10 cellular contexts compared by ENCODE assay signal in genomic region chr20:62476074-62476838, GRCh38. TPM values are rescaled to one million over a fixed set of nuclear protein-coding genes. Genes with fewer than 3 reads are reported as not detected.
DNase-seq lines count a peak whose midpoint lies in the region; ATAC-seq and TF ChIP-seq lines count a peak whose summit lies in the region.
"Had no signal": no experiment of that assay in that cellular context is flagged by ENCODE, and none has a peak within 500 bp of the region (broad histone marks: within the 10 kb centered on the region; RNA-seq: fewer than 3 reads in every experiment).

No MANE protein-coding gene starts in this region.

- BruUV-seq in MCF 10A (replicated peaks; lab: Mats Ljungman, UMichigan): no TSS peak

- POLR2A ChIA-PET in MCF 10A (lab: Yijun Ruan, JAX): no interaction called here

- H3K4me1 Mint-ChIP-seq in MCF 10A (ENCODE audit: insufficient read depth, unreplicated experiment): no peaks in the 10 kb centered on the region

- peak overlapping the region; percentile 4 to 62 (median 35) for H3K4me3 ChIP-seq in breast epithelium
- H3K4me3 ChIP-seq in ectodermal cell (ENCODE audit: insufficient read depth, low read depth, low read length): peak overlapping the region; percentile 22
- peak overlapping the region; percentile 55 for H3K4me3 ChIP-seq in mesodermal cell (ENCODE audit: extremely low read depth, insufficient read depth, low read length, poor library complexity, severe bottlenecking)
- H3K4me3 ChIP-seq in uterus: peak overlapping the region; percentile 32 to 41

- no peak overlapping the region for H3K4me3 Mint-ChIP-seq in MCF 10A (ENCODE audit: unreplicated experiment)

- no peak overlapping the region for H3K27ac Mint-ChIP-seq in MCF 10A (ENCODE audit: low read depth, unreplicated experiment)

- DNase-seq in breast epithelium (ENCODE audit: low spot score in 2 of 2) (no peak), MCF 10A (ENCODE audit: unreplicated experiment) (no peak), uterus (no peak)
- DNase-seq: activated gamma-delta T cell had no signal

- intact Hi-C loops in breast epithelium (cut with DNase I; ENCODE audit: low total_unique reads) (no loop called here), MCF 10A (cut with micrococcal nuclease) (no loop called here), uterus (cut with DNase I; ENCODE audit: low total_unique reads) (no loop called here)

- H3K27me3 ChIP-seq in breast epithelium (peaks cover 18 to 85% of the 10 kb centered on the region in 2 donors), ectodermal cell (ENCODE audit: control insufficient read depth, insufficient read depth, low read length, poor library complexity, severe bottlenecking) (peaks cover 86% of the 10 kb centered on the region), uterus (no peaks in the 10 kb centered on the region)

- TF ChIP-seq POLR2A in breast epithelium (IDR thresholded peaks at IDR 0.05): no peak
- TF ChIP-seq POLR2A in uterus (IDR thresholded peaks at IDR 0.05): no peak

- TF ChIP-seq CTCF in breast epithelium (IDR thresholded peaks at IDR 0.05) (no peak), MCF 10A (IDR thresholded peaks at IDR 0.05; ENCODE audit: unreplicated experiment) (no peak), uterus (IDR thresholded peaks at IDR 0.05) (no peak)

- CTCF ChIA-PET in MCF 10A (lab: Yijun Ruan, JAX): no interaction called here

- H3K4me1 ChIP-seq in breast epithelium (peaks cover 7 to 10% of the 10 kb centered on the region in 2 donors), ectodermal cell (ENCODE audit: control insufficient read depth, insufficient read depth, low read length) (peaks cover 30% of the 10 kb centered on the region), mesodermal cell (ENCODE audit: control insufficient read depth, insufficient read depth, low read length, poor library complexity, severe bottlenecking) (peaks cover 14% of the 10 kb centered on the region), uterus (peaks cover 0 to 7% of the 10 kb centered on the region in 2 donors)

- no peaks in the 10 kb centered on the region for H3K36me3 ChIP-seq in breast epithelium
- no peaks in the 10 kb centered on the region for H3K36me3 ChIP-seq in ectodermal cell (ENCODE audit: control insufficient read depth, insufficient read depth, low read length)
- no peaks in the 10 kb centered on the region for H3K36me3 ChIP-seq in mesodermal cell (ENCODE audit: control insufficient read depth, insufficient read depth, low read length)
- no peaks in the 10 kb centered on the region for H3K36me3 ChIP-seq in uterus

- H3K27me3 Mint-ChIP-seq in MCF 10A (ENCODE audit: insufficient read depth, unreplicated experiment): peaks cover 39% of the 10 kb centered on the region

- 1 to 2% methylated on average over 80 of the region's 80 CpGs for WGBS in ectodermal cell, 2 experiments
- 0 to 2% methylated on average over 70 to 71 of the region's 80 CpGs for WGBS in mesodermal cell (ENCODE audit: insufficient coverage in 2 of 2), 2 experiments

- no peaks in the 10 kb centered on the region for H3K9me3 Mint-ChIP-seq in MCF 10A (ENCODE audit: unreplicated experiment)

- no peaks in the 10 kb centered on the region for H3K9me3 ChIP-seq in breast epithelium
- no peaks in the 10 kb centered on the region for H3K9me3 ChIP-seq in ectodermal cell (ENCODE audit: control insufficient read depth, low read length)
- H3K9me3 ChIP-seq in mesodermal cell (ENCODE audit: control insufficient read depth, low read length): no peaks in the 10 kb centered on the region
- no peaks in the 10 kb centered on the region for H3K9me3 ChIP-seq in uterus

- H3K27ac ChIP-seq in breast epithelium: no peak overlapping the region
- H3K27ac ChIP-seq in ectodermal cell (ENCODE audit: insufficient read depth, low read depth, low read length, poor library complexity, severe bottlenecking): no peak overlapping the region
- H3K27ac ChIP-seq in mesodermal cell (ENCODE audit: low read depth, low read length, severe bottlenecking): peak overlapping the region; percentile 16
- H3K27ac ChIP-seq in uterus: peak overlapping the region in 1 of 2 donors; percentile 80

- H3K36me3 Mint-ChIP-seq in MCF 10A (ENCODE audit: insufficient read depth, unreplicated experiment): no peaks in the 10 kb centered on the region

- ATAC-seq in HG03354 (IDR thresholded peaks at IDR 0.05; ENCODE audit: poor library complexity, severe bottlenecking, unreplicated experiment): no peak
- no peak for ATAC-seq in HG03175 (IDR thresholded peaks at IDR 0.05; ENCODE audit: unreplicated experiment)
- no peak for ATAC-seq in GM21447 (IDR thresholded peaks at IDR 0.05; ENCODE audit: unreplicated experiment)

RNA-seq across cellular contexts. Expression of gene GATA5, which starts 0.5 kb away (rescaled TPM):
- total RNA-seq in breast epithelium (under 1 TPM in 1 of 3 donors, not detected in 2; 0.73 TPM), MCF 10A (2022) (not detected in 2 replicates), uterus (10 to 100 TPM in 1 of 4 donors, 1 to 10 TPM in 1, under 1 TPM in 1, not detected in 1; 0.26 to 17.8 (median 3.5) TPM)
- polyA plus RNA-seq in ectodermal cell (2013, experiment 1 of 4): 0.20 TPM
- 0.16 TPM for polyA plus RNA-seq in ectodermal cell (2013, experiment 2 of 4)
- polyA plus RNA-seq in ectodermal cell (2013, experiment 3 of 4): 0.53 TPM
- 0.49 TPM for polyA plus RNA-seq in ectodermal cell (2013, experiment 4 of 4)
- 18.4 TPM for polyA plus RNA-seq in mesodermal cell (2013, experiment 1 of 2)
- 18.3 TPM for polyA plus RNA-seq in mesodermal cell (2013, experiment 2 of 2)

RNA-seq across cellular contexts. Expression of gene RBBP8NL, which starts 48.9 kb away (rescaled TPM):
- total RNA-seq in breast epithelium (1 to 10 TPM in 2 of 3 donors, not detected in 1; 2.0 to 4.0 TPM), MCF 10A (2022) (not detected in 2 replicates), uterus (under 1 TPM in 1 of 4 donors, not detected in 3; 0.35 TPM)
- polyA plus RNA-seq in ectodermal cell (2013, experiment 1 of 4): not detected
- polyA plus RNA-seq in ectodermal cell (2013, experiment 2 of 4): not detected
- polyA plus RNA-seq in ectodermal cell (2013, experiment 3 of 4): not detected
- polyA plus RNA-seq in ectodermal cell (2013, experiment 4 of 4): not detected
- not detected for polyA plus RNA-seq in mesodermal cell (2013, experiment 1 of 2)
- polyA plus RNA-seq in mesodermal cell (2013, experiment 2 of 2): not detected
- total RNA-seq: NCI-H460 had no signal
